Comparison of ENCODE assay signal across 8 cellular contexts in genomic region chr6:41901882-41902519, GRCh38. TPM values are rescaled to one million over a fixed set of nuclear protein-coding genes. Genes with fewer than 3 reads are reported as not detected.
DNase-seq lines count a peak whose midpoint lies in the region; ATAC-seq and TF ChIP-seq lines count a peak whose summit lies in the region.

No MANE protein-coding gene starts in this region.

- H3K36me3 ChIP-seq in cardiac muscle cell: peaks cover 16% of the 10 kb centered on the region
- H3K36me3 ChIP-seq in endodermal cell (ENCODE audit: control insufficient read depth, insufficient read depth, low read length): peaks cover 30% of the 10 kb centered on the region

- H3K27ac ChIP-seq in cardiac muscle cell (no peak overlapping the region), endodermal cell (ENCODE audit: low read depth, low read length) (no peak overlapping the region), RWPE1 (no peak overlapping the region)

- ATAC-seq in HG02852 (IDR thresholded peaks at IDR 0.05; ENCODE audit: unreplicated experiment): no peak

- peaks cover 29% of the 10 kb centered on the region for H3K36me3 Mint-ChIP-seq in endodermal cell (ENCODE audit: low read depth)

- intact Hi-C loops in cardiac septum (cut with DNase I): no loop called here

- H3K4me3 ChIP-seq in cardiac muscle cell (no peak overlapping the region), endodermal cell (ENCODE audit: low read length) (no peak overlapping the region)

- H3K9ac ChIP-seq in endodermal cell (ENCODE audit: extremely low read depth, low read length, poor library complexity, severe bottlenecking): no peak overlapping the region

- H3K4me3 Mint-ChIP-seq in endodermal cell: no peak overlapping the region

- CTCF ChIA-PET in RWPE1 (lab: Yijun Ruan, JAX): no interaction called here

- H3K9me3 ChIP-seq in cardiac muscle cell (ENCODE audit: low read depth) (no peaks in the 10 kb centered on the region), endodermal cell (ENCODE audit: control insufficient read depth, low read length) (no peaks in the 10 kb centered on the region)

- H3K4me1 ChIP-seq in cardiac muscle cell (ENCODE audit: low read depth): no peaks in the 10 kb centered on the region
- peaks cover 4% of the 10 kb centered on the region for H3K4me1 ChIP-seq in endodermal cell (ENCODE audit: control insufficient read depth, insufficient read depth, low read length)

- TF ChIP-seq CTCF in cardiac muscle cell (IDR thresholded peaks at IDR 0.05; ENCODE audit: low read depth, low read length) (peak; percentile 28), endodermal cell (conservative IDR thresholded peaks at IDR 0.05) (peak; percentile 67), RWPE1 (conservative IDR thresholded peaks at IDR 0.05; ENCODE audit: low read depth) (no peak)

- POLR2A ChIA-PET in RWPE1 (lab: Yijun Ruan, JAX; ENCODE audit: low non-redundant PET): no interaction called here

- H3K4me1 Mint-ChIP-seq in endodermal cell: no peaks in the 10 kb centered on the region

- no peaks in the 10 kb centered on the region for H3K27me3 Mint-ChIP-seq in endodermal cell (ENCODE audit: insufficient read depth)

- peak in 1 of 2 donors; percentile 46 for DNase-seq in cardiac muscle cell (ENCODE audit: low read depth in 1 of 2, low spot score in 1 of 2)
- no peak for DNase-seq in cardiac septum (ENCODE audit: low spot score)
- peak; percentile 35 to 46 for DNase-seq in activated CD4-positive, alpha-beta T cell treated with anti-CD3 and anti-CD28 coated beads for 24 hours (ENCODE audit: low read depth in 2 of 2)
- peak; percentile 79 for DNase-seq in endodermal cell
- DNase-seq in stimulated activated CD4-positive, alpha-beta T cell treated with anti-CD3 and anti-CD28 coated beads, Interleukin-2, amount 100 ng/mL, for 48 hours: peak; percentile 48 to 53
- no peak for DNase-seq in retina
- no peak for DNase-seq in RWPE1 (ENCODE audit: low spot score)

- no peaks in the 10 kb centered on the region for H3K9me3 Mint-ChIP-seq in endodermal cell

- H3K27me3 ChIP-seq in cardiac muscle cell (no peaks in the 10 kb centered on the region), endodermal cell (ENCODE audit: control insufficient read depth, insufficient read depth, low read length, poor library complexity, severe bottlenecking) (no peaks in the 10 kb centered on the region)

- no peak overlapping the region for H3K27ac Mint-ChIP-seq in endodermal cell

- 89 to 92% methylated on average over 1 of the region's 1 CpG for WGBS in endodermal cell (ENCODE audit: insufficient coverage in 1 of 2, insufficient read length in 1 of 2), 2 experiments

RNA-seq across cellular contexts. Expression of gene USP49, which starts 6.8 kb away (rescaled TPM):
- total RNA-seq in cardiac muscle cell (3.7 and 8.5 TPM in 2 replicates), cardiac septum (1.7 TPM), endodermal cell (10 to 100 TPM; 14.0 to 18.9 TPM)
- 5.0 and 5.4 TPM in 2 replicates for polyA plus RNA-seq in cardiac muscle cell
- polyA plus RNA-seq in endodermal cell (2013, experiment 1 of 2): 17.2 TPM
- polyA plus RNA-seq in endodermal cell (2013, experiment 2 of 2): 14.8 TPM

RNA-seq across cellular contexts. Expression of gene MED20, which starts 18.9 kb away (rescaled TPM):
- total RNA-seq in cardiac muscle cell (18.0 and 18.5 TPM in 2 replicates), cardiac septum (16.5 TPM), endodermal cell (10 to 100 TPM; 27.4 to 38.4 TPM)
- polyA plus RNA-seq in cardiac muscle cell: 28.1 and 30.2 TPM in 2 replicates
- 24.3 TPM for polyA plus RNA-seq in endodermal cell (2013, experiment 1 of 2)
- 22.4 TPM for polyA plus RNA-seq in endodermal cell (2013, experiment 2 of 2)

RNA-seq across cellular contexts. Expression of gene BYSL, which starts 19.3 kb away (rescaled TPM):
- total RNA-seq in cardiac muscle cell (18.3 and 32.6 TPM in 2 replicates), cardiac septum (11.3 TPM), endodermal cell (10 to 100 TPM; 29.4 to 36.3 TPM)
- polyA plus RNA-seq in cardiac muscle cell: 30.7 and 40.2 TPM in 2 replicates
- 35.8 TPM for polyA plus RNA-seq in endodermal cell (2013, experiment 1 of 2)
- 29.1 TPM for polyA plus RNA-seq in endodermal cell (2013, experiment 2 of 2)

RNA-seq across cellular contexts. Expression of gene CCND3, which starts 39.6 kb away (rescaled TPM):
- 20.0 and 21.1 TPM in 2 replicates for total RNA-seq in cardiac muscle cell
- 23.9 and 43.1 TPM in 2 replicates for polyA plus RNA-seq in cardiac muscle cell
- total RNA-seq in cardiac septum: 33.5 TPM
- 10 to 100 TPM in 1 of 2 donors, 1 to 10 TPM in 1; 8.5 to 11.7 TPM for total RNA-seq in endodermal cell
- polyA plus RNA-seq in endodermal cell (2013, experiment 1 of 2): 16.0 TPM
- 15.9 TPM for polyA plus RNA-seq in endodermal cell (2013, experiment 2 of 2)

Comparison
In these comparisons a context has a peak if more than half of its experiments do, and no peak if none do; other contexts are left out.
1. DNase-seq: peak in activated CD4-positive, alpha-beta T cell treated with anti-CD3 and anti-CD28 coated beads for 24 hours (2 of 2), endodermal cell (single experiment) and stimulated activated CD4-positive, alpha-beta T cell treated with anti-CD3 and anti-CD28 coated beads, Interleukin-2, amount 100 ng/mL, for 48 hours (2 of 2); none in cardiac septum (single experiment), retina (single experiment) and RWPE1 (single experiment).